In the genomic region with DNA sequence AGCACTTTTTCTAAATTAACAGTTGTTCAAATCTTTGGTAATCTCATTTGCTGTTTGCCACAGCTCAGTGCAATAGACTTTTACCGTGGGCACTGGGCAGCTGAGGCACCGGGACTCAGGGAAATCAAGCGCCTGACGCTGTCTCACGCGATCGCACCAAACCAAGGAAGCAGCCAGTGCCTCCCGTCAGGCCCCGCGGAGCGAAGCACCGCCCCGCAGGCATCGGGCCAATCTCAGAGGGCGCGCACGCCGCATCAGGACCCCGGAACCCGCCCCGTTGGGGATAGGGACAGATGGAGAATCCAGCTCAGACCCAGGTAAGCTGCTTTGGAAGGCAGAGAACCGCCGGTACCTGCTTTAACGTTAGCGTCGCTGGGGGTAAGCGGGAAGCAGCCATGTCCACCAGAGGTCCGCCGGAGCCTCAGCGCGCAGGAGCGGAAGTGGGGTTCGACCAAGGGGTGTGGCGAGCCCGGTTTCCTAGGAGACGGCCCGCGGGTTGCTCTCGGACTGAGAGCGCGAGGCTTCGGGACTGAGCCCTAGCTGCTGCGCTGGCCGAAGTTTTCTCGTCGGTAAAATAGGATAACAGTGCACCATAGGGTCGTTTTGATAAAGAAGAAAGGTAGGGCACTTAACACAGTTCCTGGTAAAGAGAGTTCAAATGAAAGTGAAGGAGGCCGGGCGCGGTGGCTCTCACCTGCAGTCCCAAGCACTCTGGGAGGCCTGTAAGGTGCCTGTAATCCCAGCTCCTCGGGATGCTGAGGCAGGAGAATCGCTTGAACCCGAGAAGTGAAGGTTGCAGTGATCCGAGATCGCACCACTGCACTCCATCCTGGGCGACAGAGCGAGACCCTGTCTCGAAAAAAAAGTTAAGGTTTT, we compare ENCODE assay signal across 1 cellular context.
TF ChIP-seq lines count a peak whose summit lies in the region.

TSS of gene LYRM2 (minus strand) at position 428 of the 876 bp plus-strand sequence. CDS start at position 397, 31 bp downstream.

TF ChIP-seq in HepG2, 621 proteins besides CTCF, POLR2A, EP300 and RAD21 (continued from another document and continues in another):
- TF ChIP-seq, protein P1, sequence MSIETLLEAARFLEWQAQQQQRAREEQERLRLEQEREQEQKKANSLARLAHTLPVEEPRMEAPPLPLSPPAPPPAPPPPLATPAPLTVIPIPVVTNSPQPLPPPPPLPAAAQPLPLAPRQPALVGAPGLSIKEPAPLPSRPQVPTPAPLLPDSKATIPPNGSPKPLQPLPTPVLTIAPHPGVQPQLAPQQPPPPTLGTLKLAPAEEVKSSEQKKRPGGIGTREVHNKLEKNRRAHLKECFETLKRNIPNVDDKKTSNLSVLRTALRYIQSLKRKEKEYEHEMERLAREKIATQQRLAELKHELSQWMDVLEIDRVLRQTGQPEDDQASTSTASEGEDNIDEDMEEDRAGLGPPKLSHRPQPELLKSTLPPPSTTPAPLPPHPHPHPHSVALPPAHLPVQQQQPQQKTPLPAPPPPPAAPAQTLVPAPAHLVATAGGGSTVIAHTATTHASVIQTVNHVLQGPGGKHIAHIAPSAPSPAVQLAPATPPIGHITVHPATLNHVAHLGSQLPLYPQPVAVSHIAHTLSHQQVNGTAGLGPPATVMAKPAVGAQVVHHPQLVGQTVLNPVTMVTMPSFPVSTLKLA (IDR thresholded peaks at IDR 0.05): 0 out of 2 replicates have a peak, but pooled peaks have one; percentile 24
- TF ChIP-seq PHF21A (CRISPR knock-in tag; IDR thresholded peaks at IDR 0.05) (peak; percentile 49; the same call in 1 of the 2 replicates), ZNF782 (CRISPR knock-in tag; IDR thresholded peaks at IDR 0.05; ENCODE audit: borderline replicate concordance) (0 out of 2 replicates have a peak, but pooled peaks have one; percentile 61), ZNF772 (CRISPR knock-in tag; IDR thresholded peaks at IDR 0.05) (0 out of 2 replicates have a peak, but pooled peaks have one; percentile 65), ZNF670 (CRISPR knock-in tag; IDR thresholded peaks at IDR 0.05; ENCODE audit: borderline replicate concordance) (peak; percentile 54; the same call in 1 of the 2 replicates), ZZZ3 (CRISPR knock-in tag; IDR thresholded peaks at IDR 0.05; ENCODE audit: borderline replicate concordance) (peak; percentile 70; the same call in 1 of the 2 replicates), NR2C2 (CRISPR knock-in tag; IDR thresholded peaks at IDR 0.05; ENCODE audit: borderline replicate concordance) (peak; percentile 55; the same call in 1 of the 2 replicates), SAP130 (CRISPR knock-in tag; IDR thresholded peaks at IDR 0.05; ENCODE audit: low read depth) (peak; percentile 93), PTBP1 (IDR thresholded peaks at IDR 0.05; ENCODE audit: low read depth, low read length, poor library complexity, severe bottlenecking) (no peak), TBX2 (CRISPR knock-in tag; IDR thresholded peaks at IDR 0.05; ENCODE audit: borderline replicate concordance) (peak; percentile 65; the same call in 1 of the 2 replicates), ZNF224 (CRISPR knock-in tag; IDR thresholded peaks at IDR 0.05) (peak; percentile 77; the same call in 1 of the 2 replicates), ATF7-NPFF (CRISPR knock-in tag; IDR thresholded peaks at IDR 0.05; ENCODE audit: low read depth) (0 out of 2 replicates have a peak, but pooled peaks have one; percentile 64), ARID3A (IDR thresholded peaks at IDR 0.05; ENCODE audit: low read depth, low read length) (no peak; the same call in 1 of the 2 replicates), ZEB1 (IDR thresholded peaks at IDR 0.05; ENCODE audit: insufficient replicate concordance, low read depth) (no peak), ZHX2 (IDR thresholded peaks at IDR 0.05; ENCODE audit: low read depth) (no peak), ZHX2 (CRISPR knock-in tag; IDR thresholded peaks at IDR 0.05; ENCODE audit: borderline replicate concordance) (0 out of 2 replicates have a peak, but pooled peaks have one; percentile 54), USF2 (IDR thresholded peaks at IDR 0.05; ENCODE audit: low read depth, low read length) (no peak), USF2 (CRISPR knock-in tag; IDR thresholded peaks at IDR 0.05; ENCODE audit: borderline replicate concordance) (no peak), IRF2 (CRISPR knock-in tag; IDR thresholded peaks at IDR 0.05) (0 out of 2 replicates have a peak, but pooled peaks have one; percentile 51), ZNF121 (CRISPR knock-in tag; IDR thresholded peaks at IDR 0.05) (0 out of 2 replicates have a peak, but pooled peaks have one; percentile 10)
- TF ChIP-seq, protein P2, sequence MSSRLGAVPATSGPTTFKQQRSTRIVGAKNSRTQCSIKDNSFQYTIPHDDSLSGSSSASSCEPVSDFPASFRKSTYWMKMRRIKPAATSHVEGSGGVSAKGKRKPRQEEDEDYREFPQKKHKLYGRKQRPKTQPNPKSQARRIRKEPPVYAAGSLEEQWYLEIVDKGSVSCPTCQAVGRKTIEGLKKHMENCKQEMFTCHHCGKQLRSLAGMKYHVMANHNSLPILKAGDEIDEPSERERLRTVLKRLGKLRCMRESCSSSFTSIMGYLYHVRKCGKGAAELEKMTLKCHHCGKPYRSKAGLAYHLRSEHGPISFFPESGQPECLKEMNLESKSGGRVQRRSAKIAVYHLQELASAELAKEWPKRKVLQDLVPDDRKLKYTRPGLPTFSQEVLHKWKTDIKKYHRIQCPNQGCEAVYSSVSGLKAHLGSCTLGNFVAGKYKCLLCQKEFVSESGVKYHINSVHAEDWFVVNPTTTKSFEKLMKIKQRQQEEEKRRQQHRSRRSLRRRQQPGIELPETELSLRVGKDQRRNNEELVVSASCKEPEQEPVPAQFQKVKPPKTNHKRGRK (CRISPR knock-in tag; IDR thresholded peaks at IDR 0.05): no peak
- TF ChIP-seq, protein P3, sequence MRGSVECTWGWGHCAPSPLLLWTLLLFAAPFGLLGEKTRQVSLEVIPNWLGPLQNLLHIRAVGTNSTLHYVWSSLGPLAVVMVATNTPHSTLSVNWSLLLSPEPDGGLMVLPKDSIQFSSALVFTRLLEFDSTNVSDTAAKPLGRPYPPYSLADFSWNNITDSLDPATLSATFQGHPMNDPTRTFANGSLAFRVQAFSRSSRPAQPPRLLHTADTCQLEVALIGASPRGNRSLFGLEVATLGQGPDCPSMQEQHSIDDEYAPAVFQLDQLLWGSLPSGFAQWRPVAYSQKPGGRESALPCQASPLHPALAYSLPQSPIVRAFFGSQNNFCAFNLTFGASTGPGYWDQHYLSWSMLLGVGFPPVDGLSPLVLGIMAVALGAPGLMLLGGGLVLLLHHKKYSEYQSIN (CRISPR knock-in tag; IDR thresholded peaks at IDR 0.05; ENCODE audit: borderline replicate concordance): no peak
- TF ChIP-seq, protein P4, sequence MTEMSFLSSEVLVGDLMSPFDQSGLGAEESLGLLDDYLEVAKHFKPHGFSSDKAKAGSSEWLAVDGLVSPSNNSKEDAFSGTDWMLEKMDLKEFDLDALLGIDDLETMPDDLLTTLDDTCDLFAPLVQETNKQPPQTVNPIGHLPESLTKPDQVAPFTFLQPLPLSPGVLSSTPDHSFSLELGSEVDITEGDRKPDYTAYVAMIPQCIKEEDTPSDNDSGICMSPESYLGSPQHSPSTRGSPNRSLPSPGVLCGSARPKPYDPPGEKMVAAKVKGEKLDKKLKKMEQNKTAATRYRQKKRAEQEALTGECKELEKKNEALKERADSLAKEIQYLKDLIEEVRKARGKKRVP (CRISPR knock-in tag; IDR thresholded peaks at IDR 0.05): peak in 1 of 2 experiments; percentile 59; a peak in 2 of 4 replicates
- TF ChIP-seq, protein P5, sequence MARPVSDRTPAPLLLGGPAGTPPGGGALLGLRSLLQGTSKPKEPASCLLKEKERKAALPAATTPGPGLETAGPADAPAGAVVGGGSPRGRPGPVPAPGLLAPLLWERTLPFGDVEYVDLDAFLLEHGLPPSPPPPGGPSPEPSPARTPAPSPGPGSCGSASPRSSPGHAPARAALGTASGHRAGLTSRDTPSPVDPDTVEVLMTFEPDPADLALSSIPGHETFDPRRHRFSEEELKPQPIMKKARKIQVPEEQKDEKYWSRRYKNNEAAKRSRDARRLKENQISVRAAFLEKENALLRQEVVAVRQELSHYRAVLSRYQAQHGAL (CRISPR knock-in tag; IDR thresholded peaks at IDR 0.05; ENCODE audit: not compliant biosample characterization): peak; percentile 77
